Comparison of ENCODE assay signal across 1 cellular context in the genomic region with DNA sequence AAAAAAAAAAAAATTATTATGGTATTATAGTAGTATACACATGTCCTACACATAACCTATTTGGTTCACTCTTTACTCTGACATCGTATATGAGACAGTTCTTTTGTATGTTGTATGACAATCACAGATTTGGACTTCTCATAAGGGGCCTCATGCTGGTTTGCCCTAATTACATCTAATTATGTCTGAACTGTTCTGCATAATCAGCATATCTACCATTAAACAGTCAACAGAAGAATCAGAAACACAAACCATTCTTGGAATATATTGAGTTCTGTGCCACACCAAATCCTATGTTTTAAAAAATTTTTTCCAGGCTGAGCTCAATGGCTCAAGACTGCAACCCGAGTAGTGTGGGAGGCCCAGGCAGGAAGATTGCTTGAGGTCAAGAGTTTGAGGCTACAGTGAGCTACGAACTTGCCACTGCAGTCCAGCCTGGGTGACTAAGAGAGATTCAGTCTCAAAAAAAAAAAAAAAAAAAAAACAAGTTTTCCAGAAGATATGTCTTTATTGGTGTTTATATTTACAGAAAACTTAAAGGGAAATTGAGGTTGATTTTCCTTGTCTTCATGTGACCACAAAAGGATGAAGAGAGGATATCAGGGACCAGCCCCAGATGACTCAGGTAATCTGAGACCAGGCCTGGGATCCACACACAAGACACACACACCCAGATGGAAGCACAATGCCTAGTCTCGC.
TF ChIP-seq lines count a peak whose summit lies in the region.

No MANE protein-coding gene starts in this region.

TF ChIP-seq in HCT116, 20 proteins besides CTCF, POLR2A, EP300 and RAD21:
- TF ChIP-seq, protein P1, sequence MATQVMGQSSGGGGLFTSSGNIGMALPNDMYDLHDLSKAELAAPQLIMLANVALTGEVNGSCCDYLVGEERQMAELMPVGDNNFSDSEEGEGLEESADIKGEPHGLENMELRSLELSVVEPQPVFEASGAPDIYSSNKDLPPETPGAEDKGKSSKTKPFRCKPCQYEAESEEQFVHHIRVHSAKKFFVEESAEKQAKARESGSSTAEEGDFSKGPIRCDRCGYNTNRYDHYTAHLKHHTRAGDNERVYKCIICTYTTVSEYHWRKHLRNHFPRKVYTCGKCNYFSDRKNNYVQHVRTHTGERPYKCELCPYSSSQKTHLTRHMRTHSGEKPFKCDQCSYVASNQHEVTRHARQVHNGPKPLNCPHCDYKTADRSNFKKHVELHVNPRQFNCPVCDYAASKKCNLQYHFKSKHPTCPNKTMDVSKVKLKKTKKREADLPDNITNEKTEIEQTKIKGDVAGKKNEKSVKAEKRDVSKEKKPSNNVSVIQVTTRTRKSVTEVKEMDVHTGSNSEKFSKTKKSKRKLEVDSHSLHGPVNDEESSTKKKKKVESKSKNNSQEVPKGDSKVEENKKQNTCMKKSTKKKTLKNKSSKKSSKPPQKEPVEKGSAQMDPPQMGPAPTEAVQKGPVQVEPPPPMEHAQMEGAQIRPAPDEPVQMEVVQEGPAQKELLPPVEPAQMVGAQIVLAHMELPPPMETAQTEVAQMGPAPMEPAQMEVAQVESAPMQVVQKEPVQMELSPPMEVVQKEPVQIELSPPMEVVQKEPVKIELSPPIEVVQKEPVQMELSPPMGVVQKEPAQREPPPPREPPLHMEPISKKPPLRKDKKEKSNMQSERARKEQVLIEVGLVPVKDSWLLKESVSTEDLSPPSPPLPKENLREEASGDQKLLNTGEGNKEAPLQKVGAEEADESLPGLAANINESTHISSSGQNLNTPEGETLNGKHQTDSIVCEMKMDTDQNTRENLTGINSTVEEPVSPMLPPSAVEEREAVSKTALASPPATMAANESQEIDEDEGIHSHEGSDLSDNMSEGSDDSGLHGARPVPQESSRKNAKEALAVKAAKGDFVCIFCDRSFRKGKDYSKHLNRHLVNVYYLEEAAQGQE (IDR thresholded peaks at IDR 0.05; ENCODE audit: low read depth) = no peak
- TF ChIP-seq YY1 (IDR thresholded peaks at IDR 0.05; ENCODE audit: extremely low read depth, insufficient replicate concordance, low read depth, low read length) (no peak), EZH2 (IDR thresholded peaks at IDR 0.05) (no peak), EGR1 (IDR thresholded peaks at IDR 0.05; ENCODE audit: low read depth) (no peak), ELF1 (IDR thresholded peaks at IDR 0.05; ENCODE audit: borderline replicate concordance, low read depth) (no peak), SP1 (IDR thresholded peaks at IDR 0.05; ENCODE audit: low read depth) (no peak), POLR2AphosphoS5 (IDR thresholded peaks at IDR 0.05; ENCODE audit: low read depth, low read length) (no peak), EZH2phosphoT487 (IDR thresholded peaks at IDR 0.05; ENCODE audit: borderline replicate concordance) (no peak), ZNF274 (IDR thresholded peaks at IDR 0.05; ENCODE audit: low read depth, low read length) (no peak), SIN3A (IDR thresholded peaks at IDR 0.05; ENCODE audit: low read depth) (no peak), CBX3 (IDR thresholded peaks at IDR 0.05; ENCODE audit: low read depth) (no peak), SRF (IDR thresholded peaks at IDR 0.05; ENCODE audit: low read depth) (no peak), CEBPB (IDR thresholded peaks at IDR 0.05; ENCODE audit: low read depth) (no peak), ZFX (IDR thresholded peaks at IDR 0.05) (no peak), FOSL1 (IDR thresholded peaks at IDR 0.05; ENCODE audit: low read depth) (no peak)
- TF ChIP-seq, protein P2, sequence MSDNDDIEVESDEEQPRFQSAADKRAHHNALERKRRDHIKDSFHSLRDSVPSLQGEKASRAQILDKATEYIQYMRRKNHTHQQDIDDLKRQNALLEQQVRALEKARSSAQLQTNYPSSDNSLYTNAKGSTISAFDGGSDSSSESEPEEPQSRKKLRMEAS (IDR thresholded peaks at IDR 0.05) = no peak
- TF ChIP-seq, protein P3, sequence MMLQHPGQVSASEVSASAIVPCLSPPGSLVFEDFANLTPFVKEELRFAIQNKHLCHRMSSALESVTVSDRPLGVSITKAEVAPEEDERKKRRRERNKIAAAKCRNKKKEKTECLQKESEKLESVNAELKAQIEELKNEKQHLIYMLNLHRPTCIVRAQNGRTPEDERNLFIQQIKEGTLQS (IDR thresholded peaks at IDR 0.05) = no peak
